ENCODE assay signal across 1 cellular context in the genomic region with DNA sequence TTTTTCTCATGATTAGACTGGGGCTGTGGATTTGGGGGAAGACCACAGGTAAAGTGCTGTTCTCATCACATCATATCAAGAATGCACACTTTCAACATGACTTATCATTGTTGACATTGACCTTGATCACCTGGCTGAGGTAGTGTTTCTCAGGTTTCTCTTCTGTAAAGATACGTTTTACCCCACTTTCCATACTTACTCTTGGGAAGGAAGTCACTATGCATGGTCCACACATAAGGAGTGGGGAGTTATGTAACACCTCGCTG.
TF ChIP-seq lines count a peak whose summit lies in the region.

No MANE protein-coding gene starts in this region.

TF ChIP-seq in WTC11, 78 proteins besides CTCF, POLR2A, EP300 and RAD21 (continued from another document):
- TF ChIP-seq, protein P1, sequence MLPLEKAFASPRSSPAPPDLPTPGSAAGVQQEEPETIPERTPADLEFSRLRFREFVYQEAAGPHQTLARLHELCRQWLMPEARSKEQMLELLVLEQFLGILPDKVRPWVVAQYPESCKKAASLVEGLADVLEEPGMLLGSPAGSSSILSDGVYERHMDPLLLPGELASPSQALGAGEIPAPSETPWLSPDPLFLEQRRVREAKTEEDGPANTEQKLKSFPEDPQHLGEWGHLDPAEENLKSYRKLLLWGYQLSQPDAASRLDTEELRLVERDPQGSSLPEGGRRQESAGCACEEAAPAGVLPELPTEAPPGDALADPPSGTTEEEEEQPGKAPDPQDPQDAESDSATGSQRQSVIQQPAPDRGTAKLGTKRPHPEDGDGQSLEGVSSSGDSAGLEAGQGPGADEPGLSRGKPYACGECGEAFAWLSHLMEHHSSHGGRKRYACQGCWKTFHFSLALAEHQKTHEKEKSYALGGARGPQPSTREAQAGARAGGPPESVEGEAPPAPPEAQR (CRISPR knock-in tag; IDR thresholded peaks at IDR 0.05): no peak
- TF ChIP-seq ZNF671 (CRISPR knock-in tag; IDR thresholded peaks at IDR 0.05): no peak
- TF ChIP-seq, protein P2, sequence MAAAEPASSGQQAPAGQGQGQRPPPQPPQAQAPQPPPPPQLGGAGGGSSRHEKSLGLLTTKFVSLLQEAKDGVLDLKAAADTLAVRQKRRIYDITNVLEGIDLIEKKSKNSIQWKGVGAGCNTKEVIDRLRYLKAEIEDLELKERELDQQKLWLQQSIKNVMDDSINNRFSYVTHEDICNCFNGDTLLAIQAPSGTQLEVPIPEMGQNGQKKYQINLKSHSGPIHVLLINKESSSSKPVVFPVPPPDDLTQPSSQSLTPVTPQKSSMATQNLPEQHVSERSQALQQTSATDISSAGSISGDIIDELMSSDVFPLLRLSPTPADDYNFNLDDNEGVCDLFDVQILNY (CRISPR knock-in tag; IDR thresholded peaks at IDR 0.05): no peak
- TF ChIP-seq CREB1 (CRISPR knock-in tag; IDR thresholded peaks at IDR 0.05): no peak
- TF ChIP-seq ZNF416 (CRISPR knock-in tag; IDR thresholded peaks at IDR 0.05): no peak
- TF ChIP-seq, protein P3, sequence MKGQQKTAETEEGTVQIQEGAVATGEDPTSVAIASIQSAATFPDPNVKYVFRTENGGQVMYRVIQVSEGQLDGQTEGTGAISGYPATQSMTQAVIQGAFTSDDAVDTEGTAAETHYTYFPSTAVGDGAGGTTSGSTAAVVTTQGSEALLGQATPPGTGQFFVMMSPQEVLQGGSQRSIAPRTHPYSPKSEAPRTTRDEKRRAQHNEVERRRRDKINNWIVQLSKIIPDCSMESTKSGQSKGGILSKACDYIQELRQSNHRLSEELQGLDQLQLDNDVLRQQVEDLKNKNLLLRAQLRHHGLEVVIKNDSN (CRISPR knock-in tag; IDR thresholded peaks at IDR 0.05): no peak
- no peak for TF ChIP-seq CREM (CRISPR knock-in tag; IDR thresholded peaks at IDR 0.05)
- no peak for TF ChIP-seq ZNF138 (CRISPR knock-in tag; conservative IDR thresholded peaks at IDR 0.05)
